In the genomic region with DNA sequence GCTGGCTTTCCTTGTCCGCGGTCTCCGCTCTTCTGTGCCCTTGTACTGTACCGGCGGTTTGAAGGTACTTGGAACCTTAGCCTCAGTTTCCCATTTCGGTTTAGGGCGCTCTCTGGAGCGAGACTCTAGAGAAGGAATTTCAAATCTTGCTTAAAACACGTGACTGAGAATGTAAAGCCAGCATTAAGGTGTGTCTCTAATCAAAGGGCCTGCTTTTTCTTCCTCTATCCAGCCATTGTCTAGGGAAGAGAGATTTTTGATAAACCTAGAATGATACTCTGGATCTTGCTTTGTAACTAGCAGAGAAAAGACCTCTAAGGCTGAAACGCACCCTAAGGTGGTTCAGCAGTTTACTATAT, we compare ENCODE assay signal across 8 cellular contexts. TPM values are rescaled to one million over a fixed set of nuclear protein-coding genes. Genes with fewer than 3 reads are reported as not detected.
DNase-seq lines count a peak whose midpoint lies in the region; ATAC-seq and TF ChIP-seq lines count a peak whose summit lies in the region.

No MANE protein-coding gene starts in this region.

- peak overlapping the region; percentile 97 for H3K4me2 ChIP-seq in DND-41 (ENCODE audit: insufficient read depth, low read length)

- WGBS in esophagus squamous epithelium, 2 donors: 2 to 7% methylated on average over 9 to 10 of the region's 10 CpGs
- 1 to 2% (median 1%) methylated on average over 10 of the region's 10 CpGs for WGBS in ovary, 3 donors

- H4K20me1 ChIP-seq in DND-41 (ENCODE audit: insufficient read depth, low read length): no peaks in the 10 kb centered on the region

- no peak for TF ChIP-seq CTCF in DND-41 (IDR thresholded peaks at IDR 0.05; ENCODE audit: borderline replicate concordance, extremely low read depth, low read length, poor library complexity, severe bottlenecking)
- TF ChIP-seq CTCF in Peyer's patch (IDR thresholded peaks at IDR 0.05): no peak
- no peak for TF ChIP-seq CTCF in esophagus squamous epithelium (IDR thresholded peaks at IDR 0.05)
- TF ChIP-seq CTCF in ovary (IDR thresholded peaks at IDR 0.05): no peak

- peak overlapping the region; percentile 89 for H2AFZ ChIP-seq in DND-41 (ENCODE audit: low read depth, low read length)

- H3K79me2 ChIP-seq in DND-41 (ENCODE audit: insufficient read depth, low read length): peaks cover 81% of the 10 kb centered on the region

- peak overlapping the region; percentile 91 to 95 for H3K4me3 ChIP-seq in DND-41 (ENCODE audit: low read depth in 1 of 2, low read length in 2 of 2)
- H3K4me3 ChIP-seq in Peyer's patch: peak overlapping the region; percentile 80 to 91 (median 88)
- H3K4me3 ChIP-seq in esophagus squamous epithelium: peak overlapping the region; percentile 78 to 100 (median 91)
- peak overlapping the region; percentile 98 for H3K4me3 ChIP-seq in ovary

- intact Hi-C loops in esophagus squamous epithelium (cut with DNase I) (no loop called here), ovary (cut with DNase I) (no loop called here), head of caudate nucleus (cut with DNase I) (no loop called here)

- DNase-seq in DND-41 (no peak), Peyer's patch (no peak), esophagus squamous epithelium (lab: John Stamatoyannopoulos, UW) (no peak), ovary (no peak), Kasumi-1 (lab: John Stamatoyannopoulos, UW) (no peak), head of caudate nucleus (no peak), NOMO-1 treated with DMSO at 0.1 percent for 48 hours (lab: John Stamatoyannopoulos, UW; ENCODE audit: unreplicated experiment) (no peak), DMS79 treated with DMSO at 0.1 percent for 48 hours (lab: John Stamatoyannopoulos, UW) (no peak)

- H3K4me1 ChIP-seq in DND-41 (ENCODE audit: insufficient read depth, low read length): peaks cover 28% of the 10 kb centered on the region
- peaks cover 0 to 17% (median 6%) of the 10 kb centered on the region in 4 donors for H3K4me1 ChIP-seq in Peyer's patch
- H3K4me1 ChIP-seq in esophagus squamous epithelium: peaks cover 25 to 55% (median 29%) of the 10 kb centered on the region in 3 donors
- peaks cover 3% of the 10 kb centered on the region for H3K4me1 ChIP-seq in ovary (ENCODE audit: insufficient read depth)

- H3K9ac ChIP-seq in DND-41 (ENCODE audit: low read depth, low read length): peak overlapping the region; percentile 91

- peak overlapping the region; percentile 91 for H3K27ac ChIP-seq in DND-41 (ENCODE audit: low read length)
- peak overlapping the region; percentile 80 to 90 (median 87) for H3K27ac ChIP-seq in Peyer's patch
- H3K27ac ChIP-seq in esophagus squamous epithelium: peak overlapping the region; percentile 92 to 98 (median 96)
- peak overlapping the region; percentile 43 to 57 for H3K27ac ChIP-seq in ovary

- peaks cover 9% of the 10 kb centered on the region for H3K36me3 ChIP-seq in DND-41 (ENCODE audit: insufficient read depth, low read length)
- H3K36me3 ChIP-seq in Peyer's patch: no peaks in the 10 kb centered on the region
- H3K36me3 ChIP-seq in esophagus squamous epithelium: peaks cover 0 to 17% (median 0%) of the 10 kb centered on the region in 3 donors
- H3K36me3 ChIP-seq in ovary: no peaks in the 10 kb centered on the region

- no peaks in the 10 kb centered on the region for H3K27me3 ChIP-seq in DND-41 (ENCODE audit: insufficient read depth, low read length, poor library complexity)
- H3K27me3 ChIP-seq in Peyer's patch: no peaks in the 10 kb centered on the region
- H3K27me3 ChIP-seq in esophagus squamous epithelium: no peaks in the 10 kb centered on the region
- no peaks in the 10 kb centered on the region for H3K27me3 ChIP-seq in ovary

- no peaks in the 10 kb centered on the region for H3K9me3 ChIP-seq in DND-41 (ENCODE audit: insufficient read depth, low read length, severe bottlenecking)
- H3K9me3 ChIP-seq in Peyer's patch: no peaks in the 10 kb centered on the region
- no peaks in the 10 kb centered on the region for H3K9me3 ChIP-seq in esophagus squamous epithelium
- H3K9me3 ChIP-seq in ovary: no peaks in the 10 kb centered on the region

- TF ChIP-seq POLR2A in Peyer's patch (IDR thresholded peaks at IDR 0.05): no peak
- no peak for TF ChIP-seq POLR2A in esophagus squamous epithelium (IDR thresholded peaks at IDR 0.05)
- no peak for TF ChIP-seq POLR2A in ovary (IDR thresholded peaks at IDR 0.05)

- TF ChIP-seq EP300 in ovary (IDR thresholded peaks at IDR 0.05): no peak

- no peak; the same call in 2 of the 3 replicates for ATAC-seq in DND-41 (ENCODE audit: insufficient read depth, low read depth)

RNA-seq across cellular contexts. Expression of a gene that starts 0.7 kb away (rescaled TPM):
- total RNA-seq in Peyer's patch (10 to 100 TPM; 16.6 to 29.0 (median 22.3) TPM), esophagus squamous epithelium (10 to 100 TPM; 18.9 to 27.0 (median 23.2) TPM), ovary (10 to 100 TPM; 11.6 to 34.4 (median 28.3) TPM)
- 10 to 100 TPM; 16.3 to 44.0 TPM for polyA plus RNA-seq in ovary

RNA-seq across cellular contexts. Expression of a gene that starts 11.4 kb away (rescaled TPM):
- total RNA-seq in Peyer's patch (100 to 1,000 TPM in 1 of 4 donors, 10 to 100 TPM in 2, 1 to 10 TPM in 1; 9.8 to 163 (median 22.2) TPM), esophagus squamous epithelium (10 to 100 TPM; 19.7 to 47.7 (median 26.2) TPM), ovary (10 to 100 TPM; 22.4 to 57.8 (median 49.0) TPM)
- 10 to 100 TPM; 18.0 to 61.5 TPM for polyA plus RNA-seq in ovary
